ENCODE assay signal across 1 cellular context in the genomic region with DNA sequence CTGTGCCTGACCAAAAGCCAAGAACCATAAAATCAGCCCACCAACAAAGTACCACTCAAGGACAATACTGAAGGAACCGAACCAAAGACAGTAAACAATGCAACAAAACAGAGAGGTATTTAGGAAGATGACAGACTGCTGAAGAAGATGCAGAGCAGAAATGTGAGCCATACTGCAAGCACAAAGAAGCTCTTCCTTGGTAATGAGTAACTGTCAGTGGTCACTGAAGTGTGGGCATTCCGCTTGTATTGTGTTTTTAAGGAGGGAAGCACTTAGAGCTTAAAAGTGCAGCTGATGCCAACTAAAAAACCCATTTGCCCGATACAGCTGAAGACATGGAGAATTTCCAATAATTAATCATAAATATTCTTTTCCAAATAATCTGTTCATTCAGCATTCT.
TF ChIP-seq lines count a peak whose summit lies in the region.

No MANE protein-coding gene starts in this region.

TF ChIP-seq in GM23338, 12 proteins besides CTCF, POLR2A, EP300 and RAD21 (continued from another document):
- TF ChIP-seq, protein P1, sequence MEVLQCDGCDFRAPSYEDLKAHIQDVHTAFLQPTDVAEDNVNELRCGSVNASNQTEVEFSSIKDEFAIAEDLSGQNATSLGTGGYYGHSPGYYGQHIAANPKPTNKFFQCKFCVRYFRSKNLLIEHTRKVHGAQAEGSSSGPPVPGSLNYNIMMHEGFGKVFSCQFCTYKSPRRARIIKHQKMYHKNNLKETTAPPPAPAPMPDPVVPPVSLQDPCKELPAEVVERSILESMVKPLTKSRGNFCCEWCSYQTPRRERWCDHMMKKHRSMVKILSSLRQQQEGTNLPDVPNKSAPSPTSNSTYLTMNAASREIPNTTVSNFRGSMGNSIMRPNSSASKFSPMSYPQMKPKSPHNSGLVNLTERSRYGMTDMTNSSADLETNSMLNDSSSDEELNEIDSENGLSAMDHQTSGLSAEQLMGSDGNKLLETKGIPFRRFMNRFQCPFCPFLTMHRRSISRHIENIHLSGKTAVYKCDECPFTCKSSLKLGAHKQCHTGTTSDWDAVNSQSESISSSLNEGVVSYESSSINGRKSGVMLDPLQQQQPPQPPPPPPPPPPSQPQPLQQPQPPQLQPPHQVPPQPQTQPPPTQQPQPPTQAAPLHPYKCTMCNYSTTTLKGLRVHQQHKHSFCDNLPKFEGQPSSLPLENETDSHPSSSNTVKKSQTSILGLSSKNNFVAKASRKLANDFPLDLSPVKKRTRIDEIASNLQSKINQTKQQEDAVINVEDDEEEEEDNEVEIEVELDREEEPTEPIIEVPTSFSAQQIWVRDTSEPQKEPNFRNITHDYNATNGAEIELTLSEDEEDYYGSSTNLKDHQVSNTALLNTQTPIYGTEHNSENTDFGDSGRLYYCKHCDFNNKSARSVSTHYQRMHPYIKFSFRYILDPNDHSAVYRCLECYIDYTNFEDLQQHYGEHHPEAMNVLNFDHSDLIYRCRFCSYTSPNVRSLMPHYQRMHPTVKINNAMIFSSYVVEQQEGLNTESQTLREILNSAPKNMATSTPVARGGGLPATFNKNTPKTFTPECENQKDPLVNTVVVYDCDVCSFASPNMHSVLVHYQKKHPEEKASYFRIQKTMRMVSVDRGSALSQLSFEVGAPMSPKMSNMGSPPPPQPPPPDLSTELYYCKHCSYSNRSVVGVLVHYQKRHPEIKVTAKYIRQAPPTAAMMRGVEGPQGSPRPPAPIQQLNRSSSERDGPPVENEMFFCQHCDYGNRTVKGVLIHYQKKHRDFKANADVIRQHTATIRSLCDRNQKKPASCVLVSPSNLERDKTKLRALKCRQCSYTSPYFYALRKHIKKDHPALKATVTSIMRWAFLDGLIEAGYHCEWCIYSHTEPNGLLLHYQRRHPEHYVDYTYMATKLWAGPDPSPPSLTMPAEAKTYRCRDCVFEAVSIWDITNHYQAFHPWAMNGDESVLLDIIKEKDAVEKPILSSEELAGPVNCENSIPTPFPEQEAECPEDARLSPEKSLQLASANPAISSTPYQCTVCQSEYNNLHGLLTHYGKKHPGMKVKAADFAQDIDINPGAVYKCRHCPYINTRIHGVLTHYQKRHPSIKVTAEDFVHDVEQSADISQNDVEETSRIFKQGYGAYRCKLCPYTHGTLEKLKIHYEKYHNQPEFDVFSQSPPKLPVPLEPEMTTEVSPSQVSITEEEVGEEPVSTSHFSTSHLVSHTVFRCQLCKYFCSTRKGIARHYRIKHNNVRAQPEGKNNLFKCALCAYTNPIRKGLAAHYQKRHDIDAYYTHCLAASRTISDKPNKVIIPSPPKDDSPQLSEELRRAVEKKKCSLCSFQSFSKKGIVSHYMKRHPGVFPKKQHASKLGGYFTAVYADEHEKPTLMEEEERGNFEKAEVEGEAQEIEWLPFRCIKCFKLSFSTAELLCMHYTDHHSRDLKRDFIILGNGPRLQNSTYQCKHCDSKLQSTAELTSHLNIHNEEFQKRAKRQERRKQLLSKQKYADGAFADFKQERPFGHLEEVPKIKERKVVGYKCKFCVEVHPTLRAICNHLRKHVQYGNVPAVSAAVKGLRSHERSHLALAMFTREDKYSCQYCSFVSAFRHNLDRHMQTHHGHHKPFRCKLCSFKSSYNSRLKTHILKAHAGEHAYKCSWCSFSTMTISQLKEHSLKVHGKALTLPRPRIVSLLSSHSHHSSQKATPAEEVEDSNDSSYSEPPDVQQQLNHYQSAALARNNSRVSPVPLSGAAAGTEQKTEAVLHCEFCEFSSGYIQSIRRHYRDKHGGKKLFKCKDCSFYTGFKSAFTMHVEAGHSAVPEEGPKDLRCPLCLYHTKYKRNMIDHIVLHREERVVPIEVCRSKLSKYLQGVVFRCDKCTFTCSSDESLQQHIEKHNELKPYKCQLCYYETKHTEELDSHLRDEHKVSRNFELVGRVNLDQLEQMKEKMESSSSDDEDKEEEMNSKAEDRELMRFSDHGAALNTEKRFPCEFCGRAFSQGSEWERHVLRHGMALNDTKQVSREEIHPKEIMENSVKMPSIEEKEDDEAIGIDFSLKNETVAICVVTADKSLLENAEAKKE (CRISPR knock-in tag; IDR thresholded peaks at IDR 0.05), result no peak
- TF ChIP-seq STAT1 (IDR thresholded peaks at IDR 0.05; ENCODE audit: unreplicated experiment) (no peak), JUNB (IDR thresholded peaks at IDR 0.05; ENCODE audit: unreplicated experiment) (no peak), CREB1 (CRISPR knock-in tag; IDR thresholded peaks at IDR 0.05; ENCODE audit: low read depth) (no peak)
- TF ChIP-seq, protein P2, sequence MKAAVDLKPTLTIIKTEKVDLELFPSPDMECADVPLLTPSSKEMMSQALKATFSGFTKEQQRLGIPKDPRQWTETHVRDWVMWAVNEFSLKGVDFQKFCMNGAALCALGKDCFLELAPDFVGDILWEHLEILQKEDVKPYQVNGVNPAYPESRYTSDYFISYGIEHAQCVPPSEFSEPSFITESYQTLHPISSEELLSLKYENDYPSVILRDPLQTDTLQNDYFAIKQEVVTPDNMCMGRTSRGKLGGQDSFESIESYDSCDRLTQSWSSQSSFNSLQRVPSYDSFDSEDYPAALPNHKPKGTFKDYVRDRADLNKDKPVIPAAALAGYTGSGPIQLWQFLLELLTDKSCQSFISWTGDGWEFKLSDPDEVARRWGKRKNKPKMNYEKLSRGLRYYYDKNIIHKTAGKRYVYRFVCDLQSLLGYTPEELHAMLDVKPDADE (IDR thresholded peaks at IDR 0.05), result no peak
